1 cellular context compared by ENCODE assay signal in the genomic region with DNA sequence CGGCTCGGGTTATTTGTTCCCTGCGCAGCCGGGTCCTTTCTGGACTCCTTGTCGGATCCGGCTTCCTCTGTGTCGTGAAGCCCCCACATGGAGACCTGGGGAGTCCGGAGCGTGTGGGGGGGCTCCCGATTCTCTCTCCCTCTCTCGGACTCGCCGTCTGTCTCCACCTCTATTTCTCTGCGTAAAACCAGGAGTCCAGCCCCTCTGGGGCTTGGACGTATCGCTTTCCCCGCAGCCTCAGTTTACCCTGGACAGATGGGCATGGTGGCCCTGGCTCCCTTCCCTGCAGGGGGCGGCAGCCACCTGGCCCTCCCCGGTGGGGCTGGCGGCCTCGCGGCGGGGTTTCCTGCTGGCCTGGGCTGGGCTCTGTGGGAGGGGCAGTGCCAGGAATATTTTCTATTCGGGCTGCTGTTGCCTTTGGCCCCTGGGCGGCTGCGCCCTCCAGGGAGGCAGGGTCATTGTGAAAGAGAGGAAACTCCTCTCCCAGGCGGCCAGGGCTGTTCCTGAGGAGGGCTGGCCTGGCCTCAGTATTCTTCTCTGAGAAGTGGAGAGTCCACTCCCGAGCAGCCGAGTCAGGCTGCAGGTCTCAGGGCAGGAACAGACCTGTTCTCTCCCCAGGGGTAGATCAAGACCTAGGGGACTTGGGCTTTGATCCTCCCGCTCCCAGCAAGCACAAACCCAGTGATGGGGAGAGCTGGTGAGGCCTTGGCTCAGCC.
TF ChIP-seq lines count a peak whose summit lies in the region.

No MANE protein-coding gene starts in this region.

TF ChIP-seq in HepG2, 621 proteins besides CTCF, POLR2A, EP300 and RAD21 (continued from another document and continues in another):
- TF ChIP-seq ZNF350 (CRISPR knock-in tag; IDR thresholded peaks at IDR 0.05; ENCODE audit: borderline replicate concordance, low read depth) (0 out of 2 replicates have a peak, but pooled peaks have one; percentile 42), ZFY (CRISPR knock-in tag; IDR thresholded peaks at IDR 0.05) (peak; percentile 39; the same call in 1 of the 2 replicates), ZNF33A (CRISPR knock-in tag; IDR thresholded peaks at IDR 0.05; ENCODE audit: borderline replicate concordance) (no peak), TFDP1 (CRISPR knock-in tag; IDR thresholded peaks at IDR 0.05; ENCODE audit: borderline replicate concordance) (no peak; the same call in 1 of the 2 replicates), KLF6 (CRISPR knock-in tag; IDR thresholded peaks at IDR 0.05) (no peak), ZNF138 (CRISPR knock-in tag; IDR thresholded peaks at IDR 0.05; ENCODE audit: low read depth) (no peak), RARG (CRISPR knock-in tag; IDR thresholded peaks at IDR 0.05; ENCODE audit: low read depth) (no peak), ZIK1 (CRISPR knock-in tag; IDR thresholded peaks at IDR 0.05; ENCODE audit: borderline replicate concordance, low read depth) (no peak), POLR2G (IDR thresholded peaks at IDR 0.05; ENCODE audit: low read depth, low read length) (peak; percentile 32; the same call in 1 of the 2 replicates), ZNF383 (CRISPR knock-in tag; IDR thresholded peaks at IDR 0.05; ENCODE audit: borderline replicate concordance) (no peak), PRDM4 (CRISPR knock-in tag; IDR thresholded peaks at IDR 0.05; ENCODE audit: borderline replicate concordance) (no peak), KLF9 (CRISPR knock-in tag; IDR thresholded peaks at IDR 0.05; ENCODE audit: low read depth) (0 out of 2 replicates have a peak, but pooled peaks have one; percentile 42), ZNF263 (CRISPR knock-in tag; IDR thresholded peaks at IDR 0.05) (no peak), HNRNPL (IDR thresholded peaks at IDR 0.05; ENCODE audit: low read depth, low read length) (peak; percentile 92), PITX1 (CRISPR knock-in tag; IDR thresholded peaks at IDR 0.05) (0 out of 2 replicates have a peak, but pooled peaks have one; percentile 20), CHD4 (IDR thresholded peaks at IDR 0.05; ENCODE audit: borderline replicate concordance, low read length) (no peak), PHF21A (CRISPR knock-in tag; IDR thresholded peaks at IDR 0.05) (peak; percentile 64), HNRNPLL (IDR thresholded peaks at IDR 0.05; ENCODE audit: low read depth, low read length, poor library complexity, severe bottlenecking) (peak; percentile 3), ZNF430 (CRISPR knock-in tag; IDR thresholded peaks at IDR 0.05) (0 out of 2 replicates have a peak, but pooled peaks have one; percentile 59), ZNF629 (CRISPR knock-in tag; conservative IDR thresholded peaks at IDR 0.05) (peak; percentile 85), HOXA5 (CRISPR knock-in tag; IDR thresholded peaks at IDR 0.05) (0 out of 2 replicates have a peak, but pooled peaks have one; percentile 16), ZBTB20 (CRISPR knock-in tag; IDR thresholded peaks at IDR 0.05; ENCODE audit: borderline replicate concordance, low read depth) (peak; percentile 30; the same call in 1 of the 2 replicates), ZSCAN29 (CRISPR knock-in tag; conservative IDR thresholded peaks at IDR 0.05) (0 out of 2 replicates have a peak, but pooled peaks have one; percentile 25), ZFX (CRISPR knock-in tag; IDR thresholded peaks at IDR 0.05; ENCODE audit: low read depth) (peak; percentile 6; the same call in 1 of the 2 replicates), KMT2B (CRISPR knock-in tag; IDR thresholded peaks at IDR 0.05) (peak; percentile 49; the same call in 1 of the 2 replicates), FOXA3 (CRISPR knock-in tag; IDR thresholded peaks at IDR 0.05) (0 out of 2 replicates have a peak, but pooled peaks have one; percentile 6), STAG1 (CRISPR knock-in tag; IDR thresholded peaks at IDR 0.05) (0 out of 2 replicates have a peak, but pooled peaks have one; percentile 2), CREB1 (IDR thresholded peaks at IDR 0.05) (no peak), CREB1 (CRISPR knock-in tag; IDR thresholded peaks at IDR 0.05) (no peak), CSRNP1 (CRISPR knock-in tag; IDR thresholded peaks at IDR 0.05) (no peak), GMEB1 (CRISPR knock-in tag; IDR thresholded peaks at IDR 0.05; ENCODE audit: borderline replicate concordance) (0 out of 2 replicates have a peak, but pooled peaks have one; percentile 16), HOMEZ (CRISPR knock-in tag; IDR thresholded peaks at IDR 0.05; ENCODE audit: low read depth) (no peak), PATZ1 (CRISPR knock-in tag; IDR thresholded peaks at IDR 0.05) (peak; percentile 90), STAT5B (CRISPR knock-in tag; IDR thresholded peaks at IDR 0.05) (no peak)
- TF ChIP-seq, protein P1, sequence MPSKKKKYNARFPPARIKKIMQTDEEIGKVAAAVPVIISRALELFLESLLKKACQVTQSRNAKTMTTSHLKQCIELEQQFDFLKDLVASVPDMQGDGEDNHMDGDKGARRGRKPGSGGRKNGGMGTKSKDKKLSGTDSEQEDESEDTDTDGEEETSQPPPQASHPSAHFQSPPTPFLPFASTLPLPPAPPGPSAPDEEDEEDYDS (CRISPR knock-in tag; IDR thresholded peaks at IDR 0.05) = 0 out of 2 replicates have a peak, but pooled peaks have one; percentile 12
- TF ChIP-seq, protein P2, sequence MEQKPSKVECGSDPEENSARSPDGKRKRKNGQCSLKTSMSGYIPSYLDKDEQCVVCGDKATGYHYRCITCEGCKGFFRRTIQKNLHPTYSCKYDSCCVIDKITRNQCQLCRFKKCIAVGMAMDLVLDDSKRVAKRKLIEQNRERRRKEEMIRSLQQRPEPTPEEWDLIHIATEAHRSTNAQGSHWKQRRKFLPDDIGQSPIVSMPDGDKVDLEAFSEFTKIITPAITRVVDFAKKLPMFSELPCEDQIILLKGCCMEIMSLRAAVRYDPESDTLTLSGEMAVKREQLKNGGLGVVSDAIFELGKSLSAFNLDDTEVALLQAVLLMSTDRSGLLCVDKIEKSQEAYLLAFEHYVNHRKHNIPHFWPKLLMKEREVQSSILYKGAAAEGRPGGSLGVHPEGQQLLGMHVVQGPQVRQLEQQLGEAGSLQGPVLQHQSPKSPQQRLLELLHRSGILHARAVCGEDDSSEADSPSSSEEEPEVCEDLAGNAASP (CRISPR knock-in tag; IDR thresholded peaks at IDR 0.05; ENCODE audit: borderline replicate concordance) = 0 out of 2 replicates have a peak, but pooled peaks have one; percentile 16
- TF ChIP-seq, protein P3, sequence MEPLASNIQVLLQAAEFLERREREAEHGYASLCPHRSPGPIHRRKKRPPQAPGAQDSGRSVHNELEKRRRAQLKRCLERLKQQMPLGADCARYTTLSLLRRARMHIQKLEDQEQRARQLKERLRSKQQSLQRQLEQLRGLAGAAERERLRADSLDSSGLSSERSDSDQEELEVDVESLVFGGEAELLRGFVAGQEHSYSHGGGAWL (CRISPR knock-in tag; IDR thresholded peaks at IDR 0.05) = 0 out of 2 replicates have a peak, but pooled peaks have one; percentile 21
- TF ChIP-seq, protein P4, sequence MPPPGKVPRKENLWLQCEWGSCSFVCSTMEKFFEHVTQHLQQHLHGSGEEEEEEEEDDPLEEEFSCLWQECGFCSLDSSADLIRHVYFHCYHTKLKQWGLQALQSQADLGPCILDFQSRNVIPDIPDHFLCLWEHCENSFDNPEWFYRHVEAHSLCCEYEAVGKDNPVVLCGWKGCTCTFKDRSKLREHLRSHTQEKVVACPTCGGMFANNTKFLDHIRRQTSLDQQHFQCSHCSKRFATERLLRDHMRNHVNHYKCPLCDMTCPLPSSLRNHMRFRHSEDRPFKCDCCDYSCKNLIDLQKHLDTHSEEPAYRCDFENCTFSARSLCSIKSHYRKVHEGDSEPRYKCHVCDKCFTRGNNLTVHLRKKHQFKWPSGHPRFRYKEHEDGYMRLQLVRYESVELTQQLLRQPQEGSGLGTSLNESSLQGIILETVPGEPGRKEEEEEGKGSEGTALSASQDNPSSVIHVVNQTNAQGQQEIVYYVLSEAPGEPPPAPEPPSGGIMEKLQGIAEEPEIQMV (CRISPR knock-in tag; IDR thresholded peaks at IDR 0.05; ENCODE audit: low read depth) = 0 out of 2 replicates have a peak, but pooled peaks have one; percentile 18
- TF ChIP-seq, protein P5, sequence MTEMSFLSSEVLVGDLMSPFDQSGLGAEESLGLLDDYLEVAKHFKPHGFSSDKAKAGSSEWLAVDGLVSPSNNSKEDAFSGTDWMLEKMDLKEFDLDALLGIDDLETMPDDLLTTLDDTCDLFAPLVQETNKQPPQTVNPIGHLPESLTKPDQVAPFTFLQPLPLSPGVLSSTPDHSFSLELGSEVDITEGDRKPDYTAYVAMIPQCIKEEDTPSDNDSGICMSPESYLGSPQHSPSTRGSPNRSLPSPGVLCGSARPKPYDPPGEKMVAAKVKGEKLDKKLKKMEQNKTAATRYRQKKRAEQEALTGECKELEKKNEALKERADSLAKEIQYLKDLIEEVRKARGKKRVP (CRISPR knock-in tag; IDR thresholded peaks at IDR 0.05) = 0 out of 4 replicates have a peak, but pooled peaks of 1 of the 2 experiments have one; percentile 5
